Comparison of ENCODE assay signal across 2 cellular contexts in the genomic region with DNA sequence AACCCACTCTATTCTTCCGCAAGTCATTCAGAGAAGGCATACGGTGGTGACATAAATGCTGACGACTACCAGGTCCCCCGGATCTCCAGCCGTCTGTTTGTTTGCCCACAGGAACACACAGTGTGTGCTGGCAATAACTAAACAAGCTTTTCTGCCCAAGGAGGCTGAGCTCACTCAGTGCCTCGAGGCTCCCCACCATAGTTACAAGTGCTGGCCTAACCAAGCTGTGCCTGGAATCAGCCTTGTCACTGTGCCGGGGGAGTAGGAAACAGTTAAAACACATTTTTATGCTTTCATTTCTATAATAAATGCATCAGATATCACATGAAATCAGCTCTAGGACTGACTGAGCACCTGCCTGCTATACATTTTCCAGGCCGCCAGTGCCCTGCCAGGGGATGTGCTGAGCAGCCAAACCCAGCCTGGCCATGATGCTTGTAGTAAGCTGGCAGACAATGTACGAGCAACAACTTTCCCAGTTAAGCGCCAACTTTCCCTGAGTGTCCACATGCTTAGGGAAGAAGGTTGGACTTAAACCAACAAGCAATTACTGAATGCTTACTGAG.
TF ChIP-seq lines count a peak whose summit lies in the region.

No MANE protein-coding gene starts in this region.

TF ChIP-seq in A549, 52 proteins besides CTCF, POLR2A, EP300 and RAD21 (continued from another document):
- TF ChIP-seq, protein P1, sequence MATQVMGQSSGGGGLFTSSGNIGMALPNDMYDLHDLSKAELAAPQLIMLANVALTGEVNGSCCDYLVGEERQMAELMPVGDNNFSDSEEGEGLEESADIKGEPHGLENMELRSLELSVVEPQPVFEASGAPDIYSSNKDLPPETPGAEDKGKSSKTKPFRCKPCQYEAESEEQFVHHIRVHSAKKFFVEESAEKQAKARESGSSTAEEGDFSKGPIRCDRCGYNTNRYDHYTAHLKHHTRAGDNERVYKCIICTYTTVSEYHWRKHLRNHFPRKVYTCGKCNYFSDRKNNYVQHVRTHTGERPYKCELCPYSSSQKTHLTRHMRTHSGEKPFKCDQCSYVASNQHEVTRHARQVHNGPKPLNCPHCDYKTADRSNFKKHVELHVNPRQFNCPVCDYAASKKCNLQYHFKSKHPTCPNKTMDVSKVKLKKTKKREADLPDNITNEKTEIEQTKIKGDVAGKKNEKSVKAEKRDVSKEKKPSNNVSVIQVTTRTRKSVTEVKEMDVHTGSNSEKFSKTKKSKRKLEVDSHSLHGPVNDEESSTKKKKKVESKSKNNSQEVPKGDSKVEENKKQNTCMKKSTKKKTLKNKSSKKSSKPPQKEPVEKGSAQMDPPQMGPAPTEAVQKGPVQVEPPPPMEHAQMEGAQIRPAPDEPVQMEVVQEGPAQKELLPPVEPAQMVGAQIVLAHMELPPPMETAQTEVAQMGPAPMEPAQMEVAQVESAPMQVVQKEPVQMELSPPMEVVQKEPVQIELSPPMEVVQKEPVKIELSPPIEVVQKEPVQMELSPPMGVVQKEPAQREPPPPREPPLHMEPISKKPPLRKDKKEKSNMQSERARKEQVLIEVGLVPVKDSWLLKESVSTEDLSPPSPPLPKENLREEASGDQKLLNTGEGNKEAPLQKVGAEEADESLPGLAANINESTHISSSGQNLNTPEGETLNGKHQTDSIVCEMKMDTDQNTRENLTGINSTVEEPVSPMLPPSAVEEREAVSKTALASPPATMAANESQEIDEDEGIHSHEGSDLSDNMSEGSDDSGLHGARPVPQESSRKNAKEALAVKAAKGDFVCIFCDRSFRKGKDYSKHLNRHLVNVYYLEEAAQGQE (IDR thresholded peaks at IDR 0.05): no peak
- TF ChIP-seq JUNB (IDR thresholded peaks at IDR 0.05): no peak
- no peak for TF ChIP-seq TFCP2L1 (CRISPR knock-in tag; IDR thresholded peaks at IDR 0.05)
- no peak for TF ChIP-seq CBX8 (IDR thresholded peaks at IDR 0.05)
- no peak for TF ChIP-seq NPAS2 (CRISPR knock-in tag; IDR thresholded peaks at IDR 0.05; ENCODE audit: borderline replicate concordance)
- no peak for TF ChIP-seq TP53 (CRISPR knock-in tag; IDR thresholded peaks at IDR 0.05)
- TF ChIP-seq EHF (CRISPR knock-in tag; IDR thresholded peaks at IDR 0.05): no peak
- TF ChIP-seq SREBF2 (IDR thresholded peaks at IDR 0.05): no peak
- no peak for TF ChIP-seq JUN (IDR thresholded peaks at IDR 0.05)
- TF ChIP-seq RNF2 (IDR thresholded peaks at IDR 0.05; ENCODE audit: borderline replicate concordance, low read depth): no peak
- TF ChIP-seq ZFP36 (IDR thresholded peaks at IDR 0.05; ENCODE audit: borderline replicate concordance, partially characterized antibody): no peak
- TF ChIP-seq, protein P2, sequence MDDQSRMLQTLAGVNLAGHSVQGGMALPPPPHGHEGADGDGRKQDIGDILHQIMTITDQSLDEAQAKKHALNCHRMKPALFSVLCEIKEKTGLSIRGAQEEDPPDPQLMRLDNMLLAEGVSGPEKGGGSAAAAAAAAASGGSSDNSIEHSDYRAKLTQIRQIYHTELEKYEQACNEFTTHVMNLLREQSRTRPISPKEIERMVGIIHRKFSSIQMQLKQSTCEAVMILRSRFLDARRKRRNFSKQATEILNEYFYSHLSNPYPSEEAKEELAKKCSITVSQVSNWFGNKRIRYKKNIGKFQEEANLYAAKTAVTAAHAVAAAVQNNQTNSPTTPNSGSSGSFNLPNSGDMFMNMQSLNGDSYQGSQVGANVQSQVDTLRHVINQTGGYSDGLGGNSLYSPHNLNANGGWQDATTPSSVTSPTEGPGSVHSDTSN (IDR thresholded peaks at IDR 0.05): no peak
- no peak for TF ChIP-seq ZSCAN20 (CRISPR knock-in tag; IDR thresholded peaks at IDR 0.05)
- TF ChIP-seq KDM1A (IDR thresholded peaks at IDR 0.05; ENCODE audit: low read depth): no peak
- no peak for TF ChIP-seq MAFK (IDR thresholded peaks at IDR 0.05; ENCODE audit: partially characterized antibody)
- TF ChIP-seq HEYL (CRISPR knock-in tag; IDR thresholded peaks at IDR 0.05): no peak
- TF ChIP-seq FOXS1 (CRISPR knock-in tag; IDR thresholded peaks at IDR 0.05): no peak
- TF ChIP-seq CBX2 (IDR thresholded peaks at IDR 0.05; ENCODE audit: borderline replicate concordance, low read depth): no peak
- no peak for TF ChIP-seq FOSL2 (IDR thresholded peaks at IDR 0.05)
- TF ChIP-seq FOSL2 (CRISPR knock-in tag; IDR thresholded peaks at IDR 0.05): no peak
TF ChIP-seq in A549: peak in this region for 0.

TF ChIP-seq in IMR-90, 13 proteins besides CTCF, POLR2A, EP300 and RAD21 (continued from another document):
- TF ChIP-seq SMC3 (IDR thresholded peaks at IDR 0.05; ENCODE audit: low read depth, low read length): no peak
- TF ChIP-seq CEBPB (IDR thresholded peaks at IDR 0.05; ENCODE audit: low read depth, low read length): no peak
- TF ChIP-seq MAFK (IDR thresholded peaks at IDR 0.05; ENCODE audit: low read depth, low read length): no peak
- TF ChIP-seq RFX5 (IDR thresholded peaks at IDR 0.05; ENCODE audit: low read depth, low read length): no peak
- no peak for TF ChIP-seq FOS (IDR thresholded peaks at IDR 0.05; ENCODE audit: low read depth, low read length)
- no peak for TF ChIP-seq MXI1 (IDR thresholded peaks at IDR 0.05; ENCODE audit: borderline replicate concordance, low read depth, low read length)
- TF ChIP-seq CHD1 (IDR thresholded peaks at IDR 0.05; ENCODE audit: low read depth, low read length): no peak
- TF ChIP-seq NFE2L2 (IDR thresholded peaks at IDR 0.05; ENCODE audit: low read depth, low read length): no peak
